ENCODE assay signal across 21 cellular contexts in the genomic region with DNA sequence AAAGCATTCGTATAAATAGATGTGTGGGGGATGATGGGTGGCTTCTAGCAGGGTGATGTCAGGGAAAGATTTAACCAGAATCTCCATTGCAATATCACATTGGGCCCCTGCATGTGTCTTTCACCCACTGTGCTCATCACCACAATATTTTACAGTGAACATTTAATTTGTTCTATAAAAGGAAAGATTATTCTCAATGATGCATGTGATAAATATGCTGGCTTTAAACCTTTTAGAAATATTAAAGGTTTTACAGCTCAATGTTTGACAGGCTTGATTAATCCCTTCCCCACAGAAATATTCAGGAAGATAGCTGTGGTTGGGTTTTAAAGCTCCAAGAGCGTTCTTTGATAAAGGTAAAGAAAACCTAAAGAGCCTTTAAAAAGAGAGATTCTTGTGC.
DNase-seq lines count a peak whose midpoint lies in the region; FAIRE-seq and TF ChIP-seq lines count a peak whose summit lies in the region.
"Had no signal": no experiment of that assay in that cellular context is flagged by ENCODE, and none has a peak within 500 bp of the region (broad histone marks: within the 10 kb centered on the region; RNA-seq: fewer than 3 reads in every experiment).

No MANE protein-coding gene starts in this region.

- no peak for FAIRE-seq in astrocyte (lab: Jason Lieb, UNC)
- FAIRE-seq: G401.6, GM12891, GM19239, H1 had no signal

- no peak for TF ChIP-seq CTCF in astrocyte (IDR thresholded peaks at IDR 0.05; ENCODE audit: insufficient read depth, low read depth, low read length)
- no peak for TF ChIP-seq CTCF in endodermal cell (conservative IDR thresholded peaks at IDR 0.05)
- TF ChIP-seq CTCF in right atrium auricular region (IDR thresholded peaks at IDR 0.05): no peak
- TF ChIP-seq CTCF in vagina (IDR thresholded peaks at IDR 0.05): no peak

- H3K36me3 ChIP-seq in astrocyte (ENCODE audit: insufficient read depth, low read length) (no peaks in the 10 kb centered on the region), endodermal cell (ENCODE audit: control insufficient read depth, insufficient read depth, low read length) (no peaks in the 10 kb centered on the region), neuron (ENCODE audit: insufficient read depth, low read length) (no peaks in the 10 kb centered on the region), right atrium auricular region (no peaks in the 10 kb centered on the region), vagina (no peaks in the 10 kb centered on the region)
- H3K36me3 ChIP-seq: BLaER1 treated with 17β-estradiol and CSF1 and Interleukin-3, amounts not matched to agents 10 nM and 100 nM had no signal

- H3K4me3 Mint-ChIP-seq in astrocyte (ENCODE audit: unreplicated experiment) (no peak overlapping the region), endodermal cell (no peak overlapping the region)
- H3K4me3 Mint-ChIP-seq: B cell; CD8-positive, alpha-beta memory T cell; H9 had no signal

- peak; percentile 58 for DNase-seq in astrocyte (ENCODE audit: low read depth)
- no peak for DNase-seq in endodermal cell
- no peak for DNase-seq in G401 (ENCODE audit: low spot score)
- DNase-seq in right atrium auricular region (ENCODE audit: low spot score): no peak
- no peak for DNase-seq in vagina (ENCODE audit: extremely low spot score in 2 of 2)
- DNase-seq: CD8-positive, alpha-beta memory T cell; COR-L47; DMS 273 treated with DMSO at 0.1 percent for 48 hours; DMS53; DND-41; EL; H9; IMR-90 had no signal

- in situ Hi-C loops in G401 (cut with HindIII; ENCODE audit: low sequenced_read_pairs): no loop called here

- no peaks in the 10 kb centered on the region for H4K20me1 ChIP-seq in astrocyte (ENCODE audit: insufficient read depth, low read length)
- H4K20me1 ChIP-seq: BLaER1 treated with 17β-estradiol and CSF1 and Interleukin-3, amounts not matched to agents 10 nM and 100 nM had no signal

- H3K27ac ChIP-seq in astrocyte (ENCODE audit: low read depth, low read length): no peak overlapping the region
- peak overlapping the region; percentile 67 for H3K27ac ChIP-seq in endodermal cell (ENCODE audit: low read depth, low read length)
- no peak overlapping the region for H3K27ac ChIP-seq in right atrium auricular region
- no peak overlapping the region for H3K27ac ChIP-seq in vagina
- H3K27ac ChIP-seq: BLaER1 treated with 17β-estradiol and CSF1 and Interleukin-3, amounts not matched to agents 10 nM and 100 nM; HL-60 had no signal

- H3K4me1 Mint-ChIP-seq in astrocyte (ENCODE audit: low read depth, unreplicated experiment) (peaks cover 4% of the 10 kb centered on the region), endodermal cell (peaks cover 3% of the 10 kb centered on the region)
- H3K4me1 Mint-ChIP-seq: B cell; CD8-positive, alpha-beta memory T cell had no signal

- no peaks in the 10 kb centered on the region for H3K36me3 Mint-ChIP-seq in astrocyte (ENCODE audit: low read depth, unreplicated experiment)
- no peaks in the 10 kb centered on the region for H3K36me3 Mint-ChIP-seq in endodermal cell (ENCODE audit: low read depth)
- H3K36me3 Mint-ChIP-seq: CD8-positive, alpha-beta memory T cell had no signal

- H3K27ac Mint-ChIP-seq in astrocyte (ENCODE audit: unreplicated experiment) (no peak overlapping the region), endodermal cell (no peak overlapping the region)
- H3K27ac Mint-ChIP-seq: B cell, H9 had no signal

- H3K4me1 ChIP-seq in astrocyte (ENCODE audit: insufficient read depth, low read length): no peaks in the 10 kb centered on the region
- no peaks in the 10 kb centered on the region for H3K4me1 ChIP-seq in endodermal cell (ENCODE audit: control insufficient read depth, insufficient read depth, low read length)
- peaks cover 30% of the 10 kb centered on the region for H3K4me1 ChIP-seq in neuron (ENCODE audit: insufficient read depth, low read length)
- no peaks in the 10 kb centered on the region for H3K4me1 ChIP-seq in right atrium auricular region
- no peaks in the 10 kb centered on the region for H3K4me1 ChIP-seq in vagina
- H3K4me1 ChIP-seq: BLaER1 treated with 17β-estradiol and CSF1 and Interleukin-3, amounts not matched to agents 10 nM and 100 nM had no signal

- intact Hi-C loops in vagina (cut with DNase I): no loop called here

- H3K27me3 ChIP-seq in astrocyte (ENCODE audit: insufficient read depth, low read length): no peaks in the 10 kb centered on the region
- no peaks in the 10 kb centered on the region for H3K27me3 ChIP-seq in endodermal cell (ENCODE audit: control insufficient read depth, insufficient read depth, low read length, poor library complexity, severe bottlenecking)
- no peaks in the 10 kb centered on the region for H3K27me3 ChIP-seq in neuron (ENCODE audit: insufficient read depth, low read length)
- no peaks in the 10 kb centered on the region for H3K27me3 ChIP-seq in right atrium auricular region
- no peaks in the 10 kb centered on the region for H3K27me3 ChIP-seq in vagina
- H3K27me3 ChIP-seq: BLaER1 treated with 17β-estradiol and CSF1 and Interleukin-3, amounts not matched to agents 10 nM and 100 nM had no signal

- H3K27me3 Mint-ChIP-seq in astrocyte (ENCODE audit: low read depth, unreplicated experiment) (peaks cover 4% of the 10 kb centered on the region), endodermal cell (ENCODE audit: insufficient read depth) (peaks cover 1% of the 10 kb centered on the region)

- no peaks in the 10 kb centered on the region for H3K9me3 ChIP-seq in astrocyte (ENCODE audit: insufficient read depth, low read depth, low read length)
- no peaks in the 10 kb centered on the region for H3K9me3 ChIP-seq in endodermal cell (ENCODE audit: control insufficient read depth, low read length)
- no peaks in the 10 kb centered on the region for H3K9me3 ChIP-seq in neuron (ENCODE audit: low read length)
- no peaks in the 10 kb centered on the region for H3K9me3 ChIP-seq in right atrium auricular region
- H3K9me3 ChIP-seq in vagina: no peaks in the 10 kb centered on the region
- H3K9me3 ChIP-seq: BLaER1 treated with 17β-estradiol and CSF1 and Interleukin-3, amounts not matched to agents 10 nM and 100 nM had no signal

- H3K4me2 ChIP-seq in astrocyte (ENCODE audit: low read length): peak overlapping the region; percentile 5
- H3K4me2 ChIP-seq: BLaER1 treated with 17β-estradiol and CSF1 and Interleukin-3, amounts not matched to agents 10 nM and 100 nM had no signal

- no peak overlapping the region for H3K9ac ChIP-seq in astrocyte (ENCODE audit: low read length)
- H3K9ac ChIP-seq in endodermal cell (ENCODE audit: extremely low read depth, low read length, poor library complexity, severe bottlenecking): no peak overlapping the region
- H3K9ac ChIP-seq: BLaER1 treated with 17β-estradiol and CSF1 and Interleukin-3, amounts not matched to agents 10 nM and 100 nM had no signal

- TF ChIP-seq POLR2A in vagina (IDR thresholded peaks at IDR 0.05): no peak

- H3K79me2 ChIP-seq in astrocyte (ENCODE audit: insufficient read depth, low read length): no peaks in the 10 kb centered on the region

- H3K9me3 Mint-ChIP-seq in astrocyte (ENCODE audit: unreplicated experiment) (no peaks in the 10 kb centered on the region), endodermal cell (no peaks in the 10 kb centered on the region)
- H3K9me3 Mint-ChIP-seq: H9 had no signal

- H2AFZ ChIP-seq in astrocyte (ENCODE audit: low read depth, low read length): no peak overlapping the region
- H2AFZ ChIP-seq in neuron (ENCODE audit: low read depth, low read length): peak overlapping the region; percentile 57

- WGBS in endodermal cell (ENCODE audit: insufficient coverage in 1 of 2, insufficient read length in 1 of 2), 2 experiments: 84% methylated on average over 2 of the region's 2 CpGs; no CpG with 5 or more reads in 1 of the 2 experiments

- H3K4me3 ChIP-seq in astrocyte (ENCODE audit: insufficient read depth, low read depth, low read length) (no peak overlapping the region), endodermal cell (ENCODE audit: low read length) (no peak overlapping the region), neuron (ENCODE audit: low read length) (no peak overlapping the region), right atrium auricular region (no peak overlapping the region), vagina (no peak overlapping the region)
- H3K4me3 ChIP-seq: BLaER1 treated with 17β-estradiol and CSF1 and Interleukin-3, amounts not matched to agents 10 nM and 100 nM had no signal
